26 cellular contexts compared by ENCODE assay signal in genomic region chr16:50640391-50640790, GRCh38. TPM values are rescaled to one million over a fixed set of nuclear protein-coding genes. Genes with fewer than 3 reads are reported as not detected.
DNase-seq lines count a peak whose midpoint lies in the region; ATAC-seq, FAIRE-seq and TF ChIP-seq lines count a peak whose summit lies in the region.
"Had no signal": no experiment of that assay in that cellular context is flagged by ENCODE, and none has a peak within 500 bp of the region (broad histone marks: within the 10 kb centered on the region; RNA-seq: fewer than 3 reads in every experiment).

No MANE protein-coding gene starts in this region.

- TF ChIP-seq POLR2A in HepG2 (IDR thresholded peaks at IDR 0.05; ENCODE audit: insufficient read depth in 1 of 2, low read depth in 2 of 2, low read length in 2 of 2) = 0 out of 4 replicates have a peak, but pooled peaks have one; percentile 7 to 15
- no peak for TF ChIP-seq POLR2A in right lobe of liver (IDR thresholded peaks at IDR 0.05)

- no peak for TF ChIP-seq RAD21 in HepG2 (CRISPR knock-in tag; IDR thresholded peaks at IDR 0.05)

- H2AFZ ChIP-seq in HepG2 (ENCODE audit: low read length) = no peak overlapping the region
- no peak overlapping the region for H2AFZ ChIP-seq in Karpas-422 (ENCODE audit: low read length)

- H3K79me2 ChIP-seq in HepG2 (ENCODE audit: insufficient read depth, low read length) = no peaks in the 10 kb centered on the region
- no peaks in the 10 kb centered on the region for H3K79me2 ChIP-seq in Karpas-422 (ENCODE audit: low read length)

- TF ChIP-seq CTCF in HepG2 (CRISPR knock-in tag; IDR thresholded peaks at IDR 0.05) (no peak), right lobe of liver (IDR thresholded peaks at IDR 0.05) (no peak)

- peaks cover 18% of the 10 kb centered on the region for H4K20me1 ChIP-seq in HepG2 (ENCODE audit: insufficient read depth, low read length)
- no peaks in the 10 kb centered on the region for H4K20me1 ChIP-seq in Karpas-422 (ENCODE audit: insufficient read depth, low read depth, low read length)
- H4K20me1 ChIP-seq: BLaER1 treated with 17β-estradiol and CSF1 and Interleukin-3, amounts not matched to agents 10 nM and 100 nM had no signal

- H3K9ac ChIP-seq in HepG2 (ENCODE audit: insufficient read depth, low read depth, low read length) (no peak overlapping the region), Karpas-422 (ENCODE audit: low read length) (no peak overlapping the region)
- H3K9ac ChIP-seq: BLaER1 treated with 17β-estradiol and CSF1 and Interleukin-3, amounts not matched to agents 10 nM and 100 nM had no signal

- no peak overlapping the region for H3K4me3 ChIP-seq in HepG2 (replicated peaks in 1 of 3; ENCODE audit: insufficient read depth in 1 of 3, low read depth in 2 of 3, low read length in 3 of 3)
- H3K4me3 ChIP-seq in right lobe of liver = no peak overlapping the region
- H3K4me3 ChIP-seq in Karpas-422 (ENCODE audit: low read length) = no peak overlapping the region
- H3K4me3 ChIP-seq in effector memory CD4-positive, alpha-beta T cell (ENCODE audit: insufficient read depth, low read depth, low read length, poor library complexity, severe bottlenecking) = no peak overlapping the region
- H3K4me3 ChIP-seq: BLaER1 treated with 17β-estradiol and CSF1 and Interleukin-3, amounts not matched to agents 10 nM and 100 nM; Peyer's patch had no signal

- FAIRE-seq in HepG2 (lab: Jason Lieb, UNC) = no peak

- POLR2A ChIA-PET in HepG2 (lab: Yijun Ruan, JAX) = no interaction called here

- H3K9me2 ChIP-seq in Karpas-422 (replicated peaks; ENCODE audit: insufficient read depth, low read length) = no peaks in the 10 kb centered on the region

- H3K27ac ChIP-seq in HepG2 (ENCODE audit: extremely low read length, insufficient read depth, low read length) (no peak overlapping the region), right lobe of liver (no peak overlapping the region), Karpas-422 (ENCODE audit: low read length) (no peak overlapping the region)
- no peak overlapping the region for H3K27ac ChIP-seq in effector memory CD4-positive, alpha-beta T cell (ENCODE audit: insufficient read depth, low read length, poor library complexity, severe bottlenecking)
- H3K27ac ChIP-seq: BLaER1 treated with 17β-estradiol and CSF1 and Interleukin-3, amounts not matched to agents 10 nM and 100 nM; Peyer's patch had no signal

- peaks cover 15% of the 10 kb centered on the region for H3K4me1 ChIP-seq in HepG2 (ENCODE audit: insufficient read depth, low read length)
- peaks cover 0 to 3% (median 0%) of the 10 kb centered on the region in 4 donors for H3K4me1 ChIP-seq in right lobe of liver
- no peaks in the 10 kb centered on the region for H3K4me1 ChIP-seq in Karpas-422 (ENCODE audit: low read length)
- H3K4me1 ChIP-seq in effector memory CD4-positive, alpha-beta T cell (ENCODE audit: control insufficient read depth, insufficient read depth, low read length, poor library complexity, severe bottlenecking) = peaks cover 4% of the 10 kb centered on the region
- H3K4me1 ChIP-seq: Peyer's patch had no signal

- TF ChIP-seq EP300 in HepG2 (IDR thresholded peaks at IDR 0.05; ENCODE audit: low read depth in 2 of 2, low read length in 2 of 2) = no peak
- TF ChIP-seq EP300 in HepG2 (CRISPR knock-in tag; IDR thresholded peaks at IDR 0.05; ENCODE audit: borderline replicate concordance) = no peak

- H3K27me3 ChIP-seq in HepG2 (ENCODE audit: control insufficient read depth in 1 of 2, insufficient read depth in 2 of 2, low read length in 2 of 2) (no peaks in the 10 kb centered on the region), right lobe of liver (no peaks in the 10 kb centered on the region), Karpas-422 (ENCODE audit: low read length) (no peaks in the 10 kb centered on the region; the same call in 1 of the 2 replicates)
- no peaks in the 10 kb centered on the region for H3K27me3 ChIP-seq in effector memory CD4-positive, alpha-beta T cell (replicated peaks; ENCODE audit: control insufficient read depth, insufficient read depth, low read length, poor library complexity, severe bottlenecking)
- H3K27me3 ChIP-seq: BLaER1 treated with 17β-estradiol and CSF1 and Interleukin-3, amounts not matched to agents 10 nM and 100 nM; Peyer's patch had no signal

- in situ Hi-C loops in HepG2 (cut with HindIII; ENCODE audit: extremely low pct_ligation_motif_present, low pct_unique_long_range_greater_than_20kb) = no loop called here

- BruUV-seq in HepG2 (replicated peaks; lab: Mats Ljungman, UMichigan) = no TSS peak

- H3K9me3 ChIP-seq in HepG2 (ENCODE audit: low read length) (no peaks in the 10 kb centered on the region), right lobe of liver (no peaks in the 10 kb centered on the region), Karpas-422 (ENCODE audit: low read length) (no peaks in the 10 kb centered on the region)
- no peaks in the 10 kb centered on the region for H3K9me3 ChIP-seq in effector memory CD4-positive, alpha-beta T cell (ENCODE audit: control insufficient read depth, low read length)
- H3K9me3 ChIP-seq: BLaER1 treated with 17β-estradiol and CSF1 and Interleukin-3, amounts not matched to agents 10 nM and 100 nM; Peyer's patch had no signal

- no peak for ATAC-seq in HepG2
- no peak for ATAC-seq in right lobe of liver
- ATAC-seq: Right ventricle myocardium inferior had no signal

- intact Hi-C loops in HepG2 (cut with micrococcal nuclease; ENCODE audit: unreplicated experiment) (no loop called here), right lobe of liver (cut with DNase I) (no loop called here)

- H3K4me2 ChIP-seq in HepG2 (ENCODE audit: low read depth, low read length) (no peak overlapping the region), Karpas-422 (ENCODE audit: low read depth, low read length, poor library complexity, severe bottlenecking) (no peak overlapping the region)

- CTCF ChIA-PET in HepG2 (lab: Yijun Ruan, JAX; ENCODE audit: low intra/inter-chr PET ratio, low total read pairs) = no interaction called here

- WGBS in HepG2 (ENCODE audit: low lambda C conversion rate) = 95% methylated on average over 1 of the region's 1 CpG
- WGBS in right lobe of liver (ENCODE audit: insufficient coverage, low coverage, low lambda C conversion rate, missing lambda C conversion rate) = 100% methylated on average over 1 of the region's 1 CpG

- H3K36me3 ChIP-seq in HepG2 (replicated peaks in 1 of 2; ENCODE audit: control insufficient read depth in 1 of 2, insufficient read depth in 2 of 2, low read length in 2 of 2) (no peaks in the 10 kb centered on the region), right lobe of liver (no peaks in the 10 kb centered on the region), Karpas-422 (ENCODE audit: insufficient read depth, low read length) (no peaks in the 10 kb centered on the region)
- H3K36me3 ChIP-seq in effector memory CD4-positive, alpha-beta T cell (ENCODE audit: control insufficient read depth, insufficient read depth, low read length) = no peaks in the 10 kb centered on the region
- H3K36me3 ChIP-seq: BLaER1 treated with 17β-estradiol and CSF1 and Interleukin-3, amounts not matched to agents 10 nM and 100 nM; Peyer's patch had no signal

- DNase-seq in HepG2 (ENCODE audit: low spot score) (no peak), right lobe of liver (no peak), amniotic epithelial cell (ENCODE audit: low read depth) (peak; percentile 12), kidney tubule cell (ENCODE audit: low spot score) (peak; percentile 58), NCI-H187 treated with DMSO at 0.1 percent for 48 hours (lab: John Stamatoyannopoulos, UW) (no peak), Karpas-422 (no peak), NCI-H510A treated with DMSO at 0.1 percent for 48 hours (lab: John Stamatoyannopoulos, UW) (no peak)
- no peak for DNase-seq in effector memory CD4-positive, alpha-beta T cell
- DNase-seq: 8988T; CD8-positive, alpha-beta memory T cell; DMS79 treated with DMSO at 0.1 percent for 48 hours; H9; IMR-90; MM.1S; NCI-H1092; NCI-H1436 treated with DMSO at 0.1 percent for 48 hours; NCI-H2081; NCI-H2171 treated with DMSO at 0.1 percent for 48 hours; NCI-H446 treated with DMSO at 0.1 percent for 48 hours; NK-92 treated with Interleukin-12 subunit alpha and Interleukin-12 subunit beta, amount 100 ng/mL, for 24 hours; Peyer's patch had no signal

RNA-seq across cellular contexts. Expression of gene SNX20, which starts 40.7 kb away (rescaled TPM):
- not detected in 2 replicates for total RNA-seq in HepG2 (2016; rRNA removed; fragmentation: Illumina TruSeq; extraction: Trizol)
- total RNA-seq in HepG2 (2016; cell fraction: cytosol; rRNA removed; fragmentation: Illumina TruSeq; extraction: Trizol; ENCODE audit: low read depth) = not detected in 2 replicates
- not detected in 2 replicates for total RNA-seq in HepG2 (2016; cell fraction: insoluble cytoplasmic fraction; rRNA removed; fragmentation: Illumina TruSeq; extraction: Trizol)
- not detected in 2 replicates for total RNA-seq in HepG2 (2016; cell fraction: membrane; rRNA removed; fragmentation: Illumina TruSeq; extraction: Trizol)
- not detected in 2 replicates for total RNA-seq in HepG2 (2016; cell fraction: nucleus; rRNA removed; fragmentation: Illumina TruSeq; extraction: Trizol)
- polyA plus RNA-seq in HepG2 (2011; rRNA removed) = not detected in 2 replicates
- not detected in 2 replicates for polyA plus RNA-seq in HepG2 (2011; cell fraction: cytosol; rRNA removed)
- polyA plus RNA-seq in HepG2 (2011; cell fraction: nucleus; rRNA removed) = not detected in 2 replicates
- 0.04 TPM in 1 of 2 replicates, not detected in the other for polyA plus RNA-seq in HepG2 (2012)
- not detected in 2 replicates for polyA plus RNA-seq in HepG2 (2016; cell fraction: cytosol; fragmentation: Illumina TruSeq; extraction: Trizol; ENCODE audit: low read depth)
- polyA plus RNA-seq in HepG2 (2016; cell fraction: insoluble cytoplasmic fraction; fragmentation: Illumina TruSeq; extraction: Trizol; ENCODE audit: low read depth) = not detected in 2 replicates
- polyA plus RNA-seq in HepG2 (2016; cell fraction: membrane; fragmentation: Illumina TruSeq; extraction: Trizol; ENCODE audit: low read depth) = not detected in 2 replicates
- polyA plus RNA-seq in HepG2 (2016; cell fraction: nucleus; fragmentation: Illumina TruSeq; extraction: Trizol; ENCODE audit: insufficient read depth, low read depth) = not detected in 2 replicates
- not detected in 2 replicates for polyA minus RNA-seq in HepG2 (2011; rRNA and poly(A)+ RNA removed; ENCODE audit: low replicate concordance)
- not detected in 2 replicates for polyA minus RNA-seq in HepG2 (2011; cell fraction: cytosol; rRNA and poly(A)+ RNA removed)
- not detected in 2 replicates for polyA minus RNA-seq in HepG2 (2011; cell fraction: nucleus; rRNA and poly(A)+ RNA removed)
- 1 to 10 TPM in 1 of 6 experiments, under 1 TPM in 5; 0.31 to 1.9 (median 0.71) TPM for total RNA-seq in right lobe of liver
- total RNA-seq in Karpas-422 (2014; rRNA removed; shearing (Covaris generic); ENCODE audit: low replicate concordance) = 10.2 and 15.4 TPM in 2 replicates
- total RNA-seq: G401, H9, IMR-90, SK-MEL-5 had no signal
- polyA plus RNA-seq: IMR-90 had no signal

RNA-seq across cellular contexts. Expression of gene NOD2, which starts 53.0 kb away (rescaled TPM):
- 0.27 and 0.29 TPM in 2 replicates for total RNA-seq in HepG2 (2016; rRNA removed; fragmentation: Illumina TruSeq; extraction: Trizol)
- total RNA-seq in HepG2 (2016; cell fraction: cytosol; rRNA removed; fragmentation: Illumina TruSeq; extraction: Trizol; ENCODE audit: low read depth) = 0.18 and 0.20 TPM in 2 replicates
- 0.09 and 0.12 TPM in 2 replicates for total RNA-seq in HepG2 (2016; cell fraction: insoluble cytoplasmic fraction; rRNA removed; fragmentation: Illumina TruSeq; extraction: Trizol)
- 0.21 TPM in 1 of 2 replicates, not detected in the other for total RNA-seq in HepG2 (2016; cell fraction: membrane; rRNA removed; fragmentation: Illumina TruSeq; extraction: Trizol)
- total RNA-seq in HepG2 (2016; cell fraction: nucleus; rRNA removed; fragmentation: Illumina TruSeq; extraction: Trizol) = 0.22 and 0.38 TPM in 2 replicates
- polyA plus RNA-seq in HepG2 (2011; rRNA removed) = 0.76 and 0.81 TPM in 2 replicates
- polyA plus RNA-seq in HepG2 (2011; cell fraction: cytosol; rRNA removed) = 0.36 and 0.68 TPM in 2 replicates
- 1.9 and 2.3 TPM in 2 replicates for polyA plus RNA-seq in HepG2 (2011; cell fraction: nucleus; rRNA removed)
- 0.19 and 0.29 TPM in 2 replicates for polyA plus RNA-seq in HepG2 (2012)
- polyA plus RNA-seq in HepG2 (2016; cell fraction: cytosol; fragmentation: Illumina TruSeq; extraction: Trizol; ENCODE audit: low read depth) = 0.02 and 0.03 TPM in 2 replicates
- polyA plus RNA-seq in HepG2 (2016; cell fraction: insoluble cytoplasmic fraction; fragmentation: Illumina TruSeq; extraction: Trizol; ENCODE audit: low read depth) = not detected in 2 replicates
- not detected in 2 replicates for polyA plus RNA-seq in HepG2 (2016; cell fraction: membrane; fragmentation: Illumina TruSeq; extraction: Trizol; ENCODE audit: low read depth)
- 0.17 and 0.37 TPM in 2 replicates for polyA plus RNA-seq in HepG2 (2016; cell fraction: nucleus; fragmentation: Illumina TruSeq; extraction: Trizol; ENCODE audit: insufficient read depth, low read depth)
- 4.8 TPM in 1 of 2 replicates, not detected in the other for polyA minus RNA-seq in HepG2 (2011; rRNA and poly(A)+ RNA removed; ENCODE audit: low replicate concordance)
- polyA minus RNA-seq in HepG2 (2011; cell fraction: cytosol; rRNA and poly(A)+ RNA removed) = 0.49 and 1.1 TPM in 2 replicates
- 2.1 and 2.3 TPM in 2 replicates for polyA minus RNA-seq in HepG2 (2011; cell fraction: nucleus; rRNA and poly(A)+ RNA removed)
- total RNA-seq in right lobe of liver = 1 to 10 TPM in 4 of 6 experiments, under 1 TPM in 2; 0.74 to 6.0 (median 1.4) TPM
- total RNA-seq in Karpas-422 (2014; rRNA removed; shearing (Covaris generic); ENCODE audit: low replicate concordance) = not detected in 2 replicates
- total RNA-seq: G401, HT-29, IMR-90, SK-MEL-5 had no signal
- polyA plus RNA-seq: IMR-90 had no signal

Comparison
In these comparisons a context has a peak if more than half of its experiments do, and no peak if none do; other contexts are left out.
1. DNase-seq: peak in amniotic epithelial cell (single experiment) and kidney tubule cell (single experiment); none in HepG2 (single experiment), right lobe of liver (0 of 3), NCI-H187 treated with DMSO at 0.1 percent for 48 hours (single experiment), Karpas-422 (single experiment), effector memory CD4-positive, alpha-beta T cell (0 of 3) and NCI-H510A treated with DMSO at 0.1 percent for 48 hours (single experiment).